ENCODE assay signal across 10 cellular contexts in genomic region chr11:839875-840617, GRCh38. TPM values are rescaled to one million over a fixed set of nuclear protein-coding genes. Genes with fewer than 3 reads are reported as not detected.
DNase-seq lines count a peak whose midpoint lies in the region; ATAC-seq and TF ChIP-seq lines count a peak whose summit lies in the region.
"Had no signal": no experiment of that assay in that cellular context is flagged by ENCODE, and none has a peak within 500 bp of the region (broad histone marks: within the 10 kb centered on the region; RNA-seq: fewer than 3 reads in every experiment).

No MANE protein-coding gene starts in this region.

- H3K4me2 ChIP-seq in BLaER1 = peak overlapping the region; percentile 98

- in situ Hi-C loops in HAP-1 (cut with MboI; ENCODE audit: low sequenced_read_pairs) = no loop called here

- DNase-seq in HAP-1 (ENCODE audit: low spot score in 2 of 2) (no peak), lower lobe of right lung (no peak), DMS 273 (lab: John Stamatoyannopoulos, UW; ENCODE audit: unreplicated experiment) (no peak), NCI-H1694 treated with DMSO at 0.1 percent for 48 hours (lab: John Stamatoyannopoulos, UW) (no peak)
- DNase-seq in activated T-helper 1 cell treated with anti-CD3 and anti-CD28 coated beads, Interleukin-12 subunit alpha, Interleukin-12 subunit beta, Interleukin-2, Interleukin-4 antibody, amounts not matched to agents 30 ng/mL and 10 ng/mL and 1 ng/mL, durations not matched to agents 14 hours and 24 hours and 36 hours (ENCODE audit: low spot score) = no peak
- DNase-seq: effector CD8-positive, alpha-beta T cell; occipital lobe had no signal

- H3K9me3 Mint-ChIP-seq in activated T-helper 1 cell treated with anti-CD3 and anti-CD28 coated beads, Interleukin-12 subunit alpha, Interleukin-12 subunit beta, Interleukin-2, Interleukin-4 antibody, amounts not matched to agents 30 ng/mL and 10 ng/mL and 1 ng/mL, durations not matched to agents 14 hours and 24 hours and 36 hours = no peaks in the 10 kb centered on the region

- peaks cover 73% of the 10 kb centered on the region for H4K20me1 ChIP-seq in BLaER1

- peaks cover 16% of the 10 kb centered on the region for H3K4me1 Mint-ChIP-seq in activated T-helper 1 cell treated with anti-CD3 and anti-CD28 coated beads, Interleukin-12 subunit alpha, Interleukin-12 subunit beta, Interleukin-2, Interleukin-4 antibody, amounts not matched to agents 30 ng/mL and 10 ng/mL and 1 ng/mL, durations not matched to agents 14 hours and 24 hours and 36 hours (ENCODE audit: low read depth)

- no peak overlapping the region for H3K27ac Mint-ChIP-seq in activated T-helper 1 cell treated with anti-CD3 and anti-CD28 coated beads, Interleukin-12 subunit alpha, Interleukin-12 subunit beta, Interleukin-2, Interleukin-4 antibody, amounts not matched to agents 30 ng/mL and 10 ng/mL and 1 ng/mL, durations not matched to agents 14 hours and 24 hours and 36 hours

- H3K4me1 ChIP-seq in BLaER1 (peaks cover 38% of the 10 kb centered on the region), HAP-1 (peaks cover 13% of the 10 kb centered on the region), lower lobe of right lung (peaks cover 66% of the 10 kb centered on the region)

- H3K36me3 ChIP-seq in BLaER1 = peaks cover 50% of the 10 kb centered on the region
- peaks cover 63% of the 10 kb centered on the region for H3K36me3 ChIP-seq in HAP-1 (replicated peaks)
- H3K36me3 ChIP-seq in lower lobe of right lung = peaks cover 52% of the 10 kb centered on the region

- H3K4me3 ChIP-seq in BLaER1 = no peak overlapping the region
- H3K4me3 ChIP-seq in HAP-1 = peak overlapping the region; percentile 89; the same call in 1 of the 2 replicates
- peak overlapping the region; percentile 99 for H3K4me3 ChIP-seq in lower lobe of right lung

- TF ChIP-seq CTCF in lower lobe of right lung (IDR thresholded peaks at IDR 0.05) = no peak

- ATAC-seq in lower lobe of right lung (no peak), GM21723 (IDR thresholded peaks at IDR 0.05; ENCODE audit: unreplicated experiment) (no peak), HG03196 (IDR thresholded peaks at IDR 0.05; ENCODE audit: unreplicated experiment) (no peak)

- no peaks in the 10 kb centered on the region for H3K9me3 ChIP-seq in BLaER1
- no peaks in the 10 kb centered on the region for H3K9me3 ChIP-seq in HAP-1
- no peaks in the 10 kb centered on the region for H3K9me3 ChIP-seq in lower lobe of right lung

- intact Hi-C loops in activated T-helper 1 cell treated with anti-CD3 and anti-CD28 coated beads, Interleukin-12 subunit alpha, Interleukin-12 subunit beta, Interleukin-2, Interleukin-4 antibody, amounts not matched to agents 30 ng/mL and 10 ng/mL and 1 ng/mL, durations not matched to agents 14 hours and 24 hours and 36 hours (cut with micrococcal nuclease) = loop anchor here (5.0 kb wide), 1 partner anchor 33 kb away; the partner anchor contains the start of genes PIDD1 and RPLP2
- intact Hi-C loops in lower lobe of right lung (cut with DNase I) = no loop called here

- H3K27ac ChIP-seq in BLaER1 (no peak overlapping the region), lower lobe of right lung (peak overlapping the region; percentile 6)

- H3K9ac ChIP-seq in BLaER1 = peak overlapping the region; percentile 98

- H3K36me3 Mint-ChIP-seq in activated T-helper 1 cell treated with anti-CD3 and anti-CD28 coated beads, Interleukin-12 subunit alpha, Interleukin-12 subunit beta, Interleukin-2, Interleukin-4 antibody, amounts not matched to agents 30 ng/mL and 10 ng/mL and 1 ng/mL, durations not matched to agents 14 hours and 24 hours and 36 hours (ENCODE audit: low read depth) = peaks cover 6% of the 10 kb centered on the region

- H3K27me3 ChIP-seq in BLaER1 (peaks cover 1% of the 10 kb centered on the region), HAP-1 (ENCODE audit: low read depth) (no peaks in the 10 kb centered on the region), lower lobe of right lung (ENCODE audit: low read depth) (no peaks in the 10 kb centered on the region)

- H3K27me3 Mint-ChIP-seq in activated T-helper 1 cell treated with anti-CD3 and anti-CD28 coated beads, Interleukin-12 subunit alpha, Interleukin-12 subunit beta, Interleukin-2, Interleukin-4 antibody, amounts not matched to agents 30 ng/mL and 10 ng/mL and 1 ng/mL, durations not matched to agents 14 hours and 24 hours and 36 hours (ENCODE audit: insufficient read depth) = no peaks in the 10 kb centered on the region

- peak overlapping the region; percentile 89 for H3K4me3 Mint-ChIP-seq in activated T-helper 1 cell treated with anti-CD3 and anti-CD28 coated beads, Interleukin-12 subunit alpha, Interleukin-12 subunit beta, Interleukin-2, Interleukin-4 antibody, amounts not matched to agents 30 ng/mL and 10 ng/mL and 1 ng/mL, durations not matched to agents 14 hours and 24 hours and 36 hours

RNA-seq across cellular contexts. Expression of gene POLR2L, which starts 2.3 kb away (rescaled TPM):
- 114 and 126 TPM in 2 replicates for total RNA-seq in activated T-helper 1 cell treated with anti-CD3 and anti-CD28 coated beads, Interleukin-12 subunit alpha, Interleukin-12 subunit beta, Interleukin-2, Interleukin-4 antibody, amounts not matched to agents 30 ng/mL and 10 ng/mL and 1 ng/mL, durations not matched to agents 14 hours and 24 hours and 36 hours
- 127 TPM for total RNA-seq in lower lobe of right lung

RNA-seq across cellular contexts. Expression of gene TSPAN4, which starts 2.6 kb away (rescaled TPM):
- total RNA-seq in activated T-helper 1 cell treated with anti-CD3 and anti-CD28 coated beads, Interleukin-12 subunit alpha, Interleukin-12 subunit beta, Interleukin-2, Interleukin-4 antibody, amounts not matched to agents 30 ng/mL and 10 ng/mL and 1 ng/mL, durations not matched to agents 14 hours and 24 hours and 36 hours = 12.8 and 13.9 TPM in 2 replicates
- total RNA-seq in lower lobe of right lung = 140 TPM

RNA-seq across cellular contexts. Expression of gene CD151, which starts 7.3 kb away (rescaled TPM):
- 80.6 and 82.3 TPM in 2 replicates for total RNA-seq in activated T-helper 1 cell treated with anti-CD3 and anti-CD28 coated beads, Interleukin-12 subunit alpha, Interleukin-12 subunit beta, Interleukin-2, Interleukin-4 antibody, amounts not matched to agents 30 ng/mL and 10 ng/mL and 1 ng/mL, durations not matched to agents 14 hours and 24 hours and 36 hours
- 387 TPM for total RNA-seq in lower lobe of right lung

RNA-seq across cellular contexts. Expression of gene CRACR2B, which starts 12.3 kb away (rescaled TPM):
- 1.1 and 1.3 TPM in 2 replicates for total RNA-seq in activated T-helper 1 cell treated with anti-CD3 and anti-CD28 coated beads, Interleukin-12 subunit alpha, Interleukin-12 subunit beta, Interleukin-2, Interleukin-4 antibody, amounts not matched to agents 30 ng/mL and 10 ng/mL and 1 ng/mL, durations not matched to agents 14 hours and 24 hours and 36 hours
- 43.6 TPM for total RNA-seq in lower lobe of right lung

RNA-seq across cellular contexts. Expression of gene PNPLA2, which starts 21.3 kb away (rescaled TPM):
- 63.3 and 64.0 TPM in 2 replicates for total RNA-seq in activated T-helper 1 cell treated with anti-CD3 and anti-CD28 coated beads, Interleukin-12 subunit alpha, Interleukin-12 subunit beta, Interleukin-2, Interleukin-4 antibody, amounts not matched to agents 30 ng/mL and 10 ng/mL and 1 ng/mL, durations not matched to agents 14 hours and 24 hours and 36 hours
- total RNA-seq in lower lobe of right lung = 137 TPM
